13 cellular contexts compared by ENCODE assay signal in the genomic region with DNA sequence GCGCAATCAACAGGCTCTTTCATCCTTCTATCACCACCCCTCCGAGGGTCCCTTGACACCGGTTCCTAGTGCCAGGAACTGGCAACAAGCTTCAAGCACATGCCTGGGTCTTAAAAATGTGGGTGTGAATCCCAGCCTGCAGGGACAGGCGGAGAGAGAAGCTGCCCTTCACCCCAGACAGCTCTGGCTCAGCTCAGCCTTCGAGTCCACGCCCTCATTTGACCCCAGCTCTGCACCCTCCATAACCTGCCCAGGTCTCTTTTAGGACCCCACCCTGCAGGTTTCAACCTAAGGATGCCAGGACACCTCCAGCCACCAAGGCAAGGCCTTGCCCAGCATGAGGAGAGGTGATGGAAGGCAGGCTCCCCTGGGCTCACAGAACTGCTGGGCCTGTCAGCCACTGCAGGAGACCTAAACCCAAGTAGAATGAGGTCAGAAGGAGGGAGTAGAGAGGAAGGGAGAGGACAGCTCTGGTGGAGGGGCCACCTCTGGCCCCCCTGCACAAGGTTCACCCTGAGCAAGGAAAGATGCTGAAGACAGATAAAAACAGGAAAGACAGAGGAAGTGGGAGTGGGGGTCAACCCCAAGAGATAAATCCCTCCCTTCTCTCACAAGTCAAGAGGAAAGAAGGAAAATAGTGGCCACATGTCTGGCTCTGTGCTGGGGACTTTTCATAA. TPM values are rescaled to one million over a fixed set of nuclear protein-coding genes. Genes with fewer than 3 reads are reported as not detected.
DNase-seq lines count a peak whose midpoint lies in the region; ATAC-seq and TF ChIP-seq lines count a peak whose summit lies in the region.
"Had no signal": no experiment of that assay in that cellular context is flagged by ENCODE, and none has a peak within 500 bp of the region (broad histone marks: within the 10 kb centered on the region; RNA-seq: fewer than 3 reads in every experiment).

No MANE protein-coding gene starts in this region.

- H3K27me3 Mint-ChIP-seq in T-helper 2 cell treated with Interferon-gamma antibody and Interleukin-4, amounts not matched to agents 5 μg/mL and 100 μg/mL, for 36 hours (ENCODE audit: low read depth): peaks cover 10% of the 10 kb centered on the region
- no peaks in the 10 kb centered on the region for H3K27me3 Mint-ChIP-seq in activated naive CD8-positive, alpha-beta T cell treated with anti-CD3 and anti-CD28 coated beads for 36 hours

- DNase-seq in T-helper 2 cell treated with Interferon-gamma antibody and Interleukin-4, amounts not matched to agents 5 μg/mL and 100 μg/mL, for 36 hours (ENCODE audit: low spot score): no peak
- DNase-seq in T-helper 2 cell (no peak), lower lobe of right lung (peak; percentile 14), suprapubic skin (ENCODE audit: low spot score in 2 of 2) (no peak), T1000 (lab: John Stamatoyannopoulos, UW) (no peak), NCI-H128 (lab: John Stamatoyannopoulos, UW; ENCODE audit: unreplicated experiment) (no peak)
- no peak for DNase-seq in activated naive CD8-positive, alpha-beta T cell treated with anti-CD3 and anti-CD28 coated beads for 36 hours
- no peak for DNase-seq in NK-92 treated with Interleukin-12 subunit alpha and Interleukin-12 subunit beta, amount 100 ng/mL, for 24 hours (lab: John Stamatoyannopoulos, UW)
- DNase-seq: activated gamma-delta T cell, RPMI8226 had no signal

- peak overlapping the region; percentile 62 for H3K27ac ChIP-seq in lower lobe of right lung
- peak overlapping the region; percentile 57 for H3K27ac ChIP-seq in suprapubic skin

- H3K4me1 Mint-ChIP-seq in T-helper 2 cell treated with Interferon-gamma antibody and Interleukin-4, amounts not matched to agents 5 μg/mL and 100 μg/mL, for 36 hours (ENCODE audit: low read depth): peaks cover 34% of the 10 kb centered on the region
- H3K4me1 Mint-ChIP-seq in activated naive CD8-positive, alpha-beta T cell treated with anti-CD3 and anti-CD28 coated beads for 36 hours: peaks cover 39% of the 10 kb centered on the region

- no peak for TF ChIP-seq POLR2A in suprapubic skin (IDR thresholded peaks at IDR 0.05)

- no peaks in the 10 kb centered on the region for H3K36me3 ChIP-seq in lower lobe of right lung
- no peaks in the 10 kb centered on the region for H3K36me3 ChIP-seq in suprapubic skin
- H3K36me3 ChIP-seq: HAP-1 had no signal

- peaks cover 7% of the 10 kb centered on the region for H3K36me3 Mint-ChIP-seq in T-helper 2 cell treated with Interferon-gamma antibody and Interleukin-4, amounts not matched to agents 5 μg/mL and 100 μg/mL, for 36 hours (ENCODE audit: low read depth)
- H3K36me3 Mint-ChIP-seq in activated naive CD8-positive, alpha-beta T cell treated with anti-CD3 and anti-CD28 coated beads for 36 hours: peaks cover 10% of the 10 kb centered on the region

- H3K9me3 ChIP-seq in lower lobe of right lung (no peaks in the 10 kb centered on the region), suprapubic skin (no peaks in the 10 kb centered on the region)
- H3K9me3 ChIP-seq: HAP-1 had no signal

- H3K27ac Mint-ChIP-seq in T-helper 2 cell treated with Interferon-gamma antibody and Interleukin-4, amounts not matched to agents 5 μg/mL and 100 μg/mL, for 36 hours: peak overlapping the region; percentile 73
- H3K27ac Mint-ChIP-seq in activated naive CD8-positive, alpha-beta T cell treated with anti-CD3 and anti-CD28 coated beads for 36 hours: peak overlapping the region; percentile 79

- peak overlapping the region; percentile 18 for H3K4me3 Mint-ChIP-seq in T-helper 2 cell treated with Interferon-gamma antibody and Interleukin-4, amounts not matched to agents 5 μg/mL and 100 μg/mL, for 36 hours
- H3K4me3 Mint-ChIP-seq in activated naive CD8-positive, alpha-beta T cell treated with anti-CD3 and anti-CD28 coated beads for 36 hours: peak overlapping the region; percentile 23

- peaks cover 5% of the 10 kb centered on the region for H3K9me3 Mint-ChIP-seq in T-helper 2 cell treated with Interferon-gamma antibody and Interleukin-4, amounts not matched to agents 5 μg/mL and 100 μg/mL, for 36 hours
- peaks cover 4% of the 10 kb centered on the region for H3K9me3 Mint-ChIP-seq in activated naive CD8-positive, alpha-beta T cell treated with anti-CD3 and anti-CD28 coated beads for 36 hours

- TF ChIP-seq CTCF in lower lobe of right lung (IDR thresholded peaks at IDR 0.05): no peak
- TF ChIP-seq CTCF in suprapubic skin (IDR thresholded peaks at IDR 0.05): no peak

- peaks cover 22% of the 10 kb centered on the region for H3K27me3 ChIP-seq in lower lobe of right lung (ENCODE audit: low read depth)
- peaks cover 6% of the 10 kb centered on the region for H3K27me3 ChIP-seq in suprapubic skin

- no peak for ATAC-seq in lower lobe of right lung
- ATAC-seq: GM12878 had no signal

- TF ChIP-seq EP300 in suprapubic skin (IDR thresholded peaks at IDR 0.05): no peak

- WGBS in suprapubic skin: 72% methylated on average over 6 of the region's 6 CpGs

- intact Hi-C loops in lower lobe of right lung (cut with DNase I): no loop called here

- H3K4me3 ChIP-seq in lower lobe of right lung: no peak overlapping the region
- H3K4me3 ChIP-seq in suprapubic skin: no peak overlapping the region
- H3K4me3 ChIP-seq: GM12878, HAP-1 had no signal

- peaks cover 61% of the 10 kb centered on the region for H3K4me1 ChIP-seq in lower lobe of right lung
- H3K4me1 ChIP-seq in suprapubic skin: peaks cover 74% of the 10 kb centered on the region

RNA-seq across cellular contexts. Expression of gene LOXL1, which starts 2.6 kb away (rescaled TPM):
- 1 to 10 TPM; 2.1 to 2.4 TPM for total RNA-seq in activated naive CD8-positive, alpha-beta T cell treated with anti-CD3 and anti-CD28 coated beads for 36 hours
- 7.6 TPM for total RNA-seq in lower lobe of right lung
- 10 to 100 TPM in 1 of 4 donors, 1 to 10 TPM in 3; 4.3 to 12.1 (median 7.3) TPM for total RNA-seq in suprapubic skin

RNA-seq across cellular contexts. Expression of gene TBC1D21, which starts 50.3 kb away (rescaled TPM):
- not detected for total RNA-seq in activated naive CD8-positive, alpha-beta T cell treated with anti-CD3 and anti-CD28 coated beads for 36 hours
- total RNA-seq in lower lobe of right lung: not detected
- not detected for total RNA-seq in suprapubic skin
- total RNA-seq: A172, GM12878 had no signal
